In genomic region chr19:10235003-10235402, GRCh38 we compare ENCODE assay signal across 21 cellular contexts. TPM values are rescaled to one million over a fixed set of nuclear protein-coding genes. Genes with fewer than 3 reads are reported as not detected.
DNase-seq lines count a peak whose midpoint lies in the region; ATAC-seq, FAIRE-seq and TF ChIP-seq lines count a peak whose summit lies in the region.
"Had no signal": no experiment of that assay in that cellular context is flagged by ENCODE, and none has a peak within 500 bp of the region (broad histone marks: within the 10 kb centered on the region; RNA-seq: fewer than 3 reads in every experiment).

No MANE protein-coding gene starts in this region.

- H3K4me3 ChIP-seq in left ventricle myocardium inferior (no peak overlapping the region), right atrium auricular region (no peak overlapping the region), SU-DHL-6 (ENCODE audit: insufficient read depth, low read length, poor library complexity, severe bottlenecking) (no peak overlapping the region), HepG2 (replicated peaks in 1 of 3; ENCODE audit: insufficient read depth in 1 of 3, low read depth in 2 of 3, low read length in 3 of 3) (no peak overlapping the region), upper lobe of right lung (no peak overlapping the region)
- H3K4me3 ChIP-seq: SJCRH30 had no signal

- H3K4me2 ChIP-seq in SU-DHL-6 (ENCODE audit: low read depth, low read length, poor library complexity, severe bottlenecking) (peak overlapping the region; percentile 48), HepG2 (ENCODE audit: low read depth, low read length) (0 out of 2 replicates have a peak overlapping the region, but pooled peaks have one; percentile 23)

- H3K27ac ChIP-seq in left ventricle myocardium inferior (replicated peaks) (peak overlapping the region; percentile 84), right atrium auricular region (no peak overlapping the region), SU-DHL-6 (ENCODE audit: low read depth, low read length) (peak overlapping the region; percentile 100), HepG2 (ENCODE audit: extremely low read length, insufficient read depth, low read length) (no peak overlapping the region), upper lobe of right lung (peak overlapping the region; percentile 30)
- H3K27ac ChIP-seq: SJCRH30 had no signal

- no peaks in the 10 kb centered on the region for H3K9me2 ChIP-seq in SU-DHL-6 (replicated peaks; ENCODE audit: insufficient read depth, low read length)

- peaks cover 90% of the 10 kb centered on the region for H3F3A ChIP-seq in SU-DHL-6 (ENCODE audit: insufficient read depth)

- no peak for TF ChIP-seq POLR2A in HepG2 (IDR thresholded peaks at IDR 0.05; ENCODE audit: insufficient read depth in 1 of 2, low read depth in 2 of 2, low read length in 2 of 2)

- H3K36me3 ChIP-seq in left ventricle myocardium inferior (no peaks in the 10 kb centered on the region), right atrium auricular region (no peaks in the 10 kb centered on the region), SU-DHL-6 (ENCODE audit: low read length) (peaks cover 7% of the 10 kb centered on the region; the same call in 1 of the 2 replicates), HepG2 (replicated peaks in 1 of 2; ENCODE audit: control insufficient read depth in 1 of 2, insufficient read depth in 2 of 2, low read length in 2 of 2) (no peaks in the 10 kb centered on the region), upper lobe of right lung (no peaks in the 10 kb centered on the region)
- H3K36me3 ChIP-seq: SJCRH30 had no signal

- H3K79me2 ChIP-seq in SU-DHL-6 (ENCODE audit: insufficient read depth, low read length) (peaks cover 21% of the 10 kb centered on the region), HepG2 (ENCODE audit: insufficient read depth, low read length) (no peaks in the 10 kb centered on the region)

- no peak for DNase-seq in left ventricle myocardium inferior
- no peak for DNase-seq in right atrium auricular region (ENCODE audit: low spot score)
- peak; percentile 22 for DNase-seq in HepG2 (ENCODE audit: low spot score)
- no peak for DNase-seq in upper lobe of right lung
- DNase-seq in DMS79 treated with DMSO at 0.1 percent for 48 hours (lab: John Stamatoyannopoulos, UW) = no peak
- DNase-seq in sciatic nerve (ENCODE audit: low spot score) = no peak
- DNase-seq in left colon = no peak
- DNase-seq: activated T-cell treated with anti-CD3 and anti-CD28 coated beads, Interleukin-2, amount 50 U/mL, for 4 hours; amygdala; central memory CD4-positive, alpha-beta T cell; effector CD8-positive, alpha-beta T cell; kidney; MV-4-11; NCI-H2081 treated with DMSO at 0.1 percent for 48 hours; NCI-H524 treated with DMSO at 0.1 percent for 48 hours; occipital lobe; PC-3; SJCRH30; stimulated activated CD4-positive, alpha-beta T cell treated with anti-CD3 and anti-CD28 coated beads, Interleukin-2, amount 100 ng/mL, for 48 hours had no signal

- H3K27me3 ChIP-seq in left ventricle myocardium inferior (ENCODE audit: low read depth) (peaks cover 14% of the 10 kb centered on the region), right atrium auricular region (no peaks in the 10 kb centered on the region), SU-DHL-6 (ENCODE audit: low read length) (no peaks in the 10 kb centered on the region), HepG2 (ENCODE audit: control insufficient read depth in 1 of 2, insufficient read depth in 2 of 2, low read length in 2 of 2) (peaks cover 2 to 11% of the 10 kb centered on the region in 2 experiments; a peak in 4 of 5 replicates), upper lobe of right lung (no peaks in the 10 kb centered on the region)
- H3K27me3 ChIP-seq: SJCRH30 had no signal

- peak; percentile 67 for FAIRE-seq in HepG2 (lab: Jason Lieb, UNC)
- FAIRE-seq: H1, kidney had no signal

- WGBS in HepG2 (ENCODE audit: low lambda C conversion rate) = 11% methylated on average over 4 of the region's 4 CpGs

- H3K9ac ChIP-seq in SU-DHL-6 (ENCODE audit: low read length) (peak overlapping the region; percentile 53), HepG2 (ENCODE audit: insufficient read depth, low read depth, low read length) (no peak overlapping the region)

- no peak for TF ChIP-seq RAD21 in HepG2 (CRISPR knock-in tag; IDR thresholded peaks at IDR 0.05)

- H4K20me1 ChIP-seq in SU-DHL-6 (ENCODE audit: low read depth, low read length) (no peaks in the 10 kb centered on the region), HepG2 (ENCODE audit: insufficient read depth, low read length) (no peaks in the 10 kb centered on the region)

- TF ChIP-seq CTCF in left ventricle myocardium inferior (IDR thresholded peaks at IDR 0.05; ENCODE audit: borderline replicate concordance) (no peak), right atrium auricular region (IDR thresholded peaks at IDR 0.05) (no peak), SU-DHL-6 (IDR thresholded peaks at IDR 0.05; ENCODE audit: insufficient read depth, low read length, poor library complexity, severe bottlenecking) (no peak), HepG2 (CRISPR knock-in tag; IDR thresholded peaks at IDR 0.05) (no peak), upper lobe of right lung (IDR thresholded peaks at IDR 0.05) (no peak)

- H2AFZ ChIP-seq in SU-DHL-6 (ENCODE audit: low read depth, low read length, severe bottlenecking) = no peak overlapping the region
- no peak overlapping the region for H2AFZ ChIP-seq in HepG2 (ENCODE audit: low read length)

- intact Hi-C loops in left ventricle myocardium inferior (cut with micrococcal nuclease) = no loop called here
- intact Hi-C loops in HepG2 (cut with micrococcal nuclease; ENCODE audit: unreplicated experiment) = loop anchor here (5.0 kb wide), 1 partner anchor 43 kb away; the partner anchor contains the start of gene DNMT1
- intact Hi-C loops in upper lobe of right lung (cut with DNase I) = no loop called here
- intact Hi-C loops in sciatic nerve (cut with DNase I) = no loop called here
- intact Hi-C loops in left colon (cut with DNase I, micrococcal nuclease) = no loop called here

- in situ Hi-C loops in HepG2 (cut with HindIII; ENCODE audit: extremely low pct_ligation_motif_present, low pct_unique_long_range_greater_than_20kb) = loop anchor here (10.0 kb wide), 1 partner anchor 300 kb away; the partner anchor contains the start of gene OLFM2

- TF ChIP-seq EP300 in HepG2 (IDR thresholded peaks at IDR 0.05; ENCODE audit: low read depth in 2 of 2, low read length in 2 of 2) = no peak
- no peak for TF ChIP-seq EP300 in HepG2 (CRISPR knock-in tag; IDR thresholded peaks at IDR 0.05; ENCODE audit: borderline replicate concordance)

- CTCF ChIA-PET in HepG2 (lab: Yijun Ruan, JAX; ENCODE audit: low intra/inter-chr PET ratio, low total read pairs) = no interaction called here

- BruUV-seq in HepG2 (replicated peaks; lab: Mats Ljungman, UMichigan) = no TSS peak

- H3K4me1 ChIP-seq in left ventricle myocardium inferior (peaks cover 43% of the 10 kb centered on the region), right atrium auricular region (peaks cover 0 to 9% of the 10 kb centered on the region in 2 donors), HepG2 (ENCODE audit: insufficient read depth, low read length) (peaks cover 64% of the 10 kb centered on the region), upper lobe of right lung (peaks cover 34% of the 10 kb centered on the region)

- H3K9me3 ChIP-seq in left ventricle myocardium inferior (replicated peaks) = no peaks in the 10 kb centered on the region
- H3K9me3 ChIP-seq in right atrium auricular region = no peaks in the 10 kb centered on the region
- no peaks in the 10 kb centered on the region for H3K9me3 ChIP-seq in SU-DHL-6 (ENCODE audit: insufficient read depth, low read length)
- no peaks in the 10 kb centered on the region for H3K9me3 ChIP-seq in HepG2 (ENCODE audit: low read length)
- no peaks in the 10 kb centered on the region for H3K9me3 ChIP-seq in upper lobe of right lung
- H3K9me3 ChIP-seq: SJCRH30 had no signal

- POLR2A ChIA-PET in HepG2 (lab: Yijun Ruan, JAX) = interaction anchor here (0.7 to 1.0 kb wide), 3 partner anchors 8 to 17 kb away, joined by 3 to 7 read pairs (median 4); partner anchors contain the start of gene MRPL4

- no peak for ATAC-seq in HepG2
- no peak for ATAC-seq in upper lobe of right lung
- ATAC-seq in sciatic nerve = no peak
- ATAC-seq in left colon = no peak
- ATAC-seq: activated T-cell treated with anti-CD3 and anti-CD28 coated beads, Interleukin-2, amount 50 U/mL, for 4 hours; PC-3 had no signal

RNA-seq across cellular contexts. Expression of gene S1PR2, which starts 3.9 kb away (rescaled TPM):
- total RNA-seq in left ventricle myocardium inferior = 3.5 TPM
- total RNA-seq in right atrium auricular region = 10 to 100 TPM in 1 of 2 donors, 1 to 10 TPM in 1; 4.3 to 14.7 TPM
- 0.93 and 1.3 TPM in 2 replicates for total RNA-seq in HepG2 (2016; rRNA removed; fragmentation: Illumina TruSeq; extraction: Trizol)
- 0.26 and 0.51 TPM in 2 replicates for total RNA-seq in HepG2 (2016; cell fraction: cytosol; rRNA removed; fragmentation: Illumina TruSeq; extraction: Trizol; ENCODE audit: low read depth)
- 0.77 and 1.4 TPM in 2 replicates for total RNA-seq in HepG2 (2016; cell fraction: insoluble cytoplasmic fraction; rRNA removed; fragmentation: Illumina TruSeq; extraction: Trizol)
- 1.2 and 1.4 TPM in 2 replicates for total RNA-seq in HepG2 (2016; cell fraction: membrane; rRNA removed; fragmentation: Illumina TruSeq; extraction: Trizol)
- 0.66 and 1.0 TPM in 2 replicates for total RNA-seq in HepG2 (2016; cell fraction: nucleus; rRNA removed; fragmentation: Illumina TruSeq; extraction: Trizol)
- polyA plus RNA-seq in HepG2 (2011; rRNA removed) = 0.91 and 1.2 TPM in 2 replicates
- 1.1 and 1.2 TPM in 2 replicates for polyA plus RNA-seq in HepG2 (2011; cell fraction: cytosol; rRNA removed)
- polyA plus RNA-seq in HepG2 (2011; cell fraction: nucleus; rRNA removed) = 0.51 and 0.69 TPM in 2 replicates
- polyA plus RNA-seq in HepG2 (2012) = 0.59 and 0.71 TPM in 2 replicates
- 0.19 and 0.20 TPM in 2 replicates for polyA plus RNA-seq in HepG2 (2016; cell fraction: cytosol; fragmentation: Illumina TruSeq; extraction: Trizol; ENCODE audit: low read depth)
- polyA plus RNA-seq in HepG2 (2016; cell fraction: insoluble cytoplasmic fraction; fragmentation: Illumina TruSeq; extraction: Trizol; ENCODE audit: low read depth) = 0.53 and 0.66 TPM in 2 replicates
- polyA plus RNA-seq in HepG2 (2016; cell fraction: membrane; fragmentation: Illumina TruSeq; extraction: Trizol; ENCODE audit: low read depth) = 0.55 and 0.86 TPM in 2 replicates
- 1.1 and 1.4 TPM in 2 replicates for polyA plus RNA-seq in HepG2 (2016; cell fraction: nucleus; fragmentation: Illumina TruSeq; extraction: Trizol; ENCODE audit: insufficient read depth, low read depth)
- 10.2 and 10.5 TPM in 2 replicates for polyA minus RNA-seq in HepG2 (2011; rRNA and poly(A)+ RNA removed; ENCODE audit: low replicate concordance)
- polyA minus RNA-seq in HepG2 (2011; cell fraction: cytosol; rRNA and poly(A)+ RNA removed) = 2.3 and 2.4 TPM in 2 replicates
- polyA minus RNA-seq in HepG2 (2011; cell fraction: nucleus; rRNA and poly(A)+ RNA removed) = 0.77 and 0.99 TPM in 2 replicates
- 21.7 TPM for total RNA-seq in upper lobe of right lung
- 15.9 TPM for total RNA-seq in sciatic nerve
- 1 to 10 TPM; 2.3 to 5.2 TPM for total RNA-seq in left colon

RNA-seq across cellular contexts. Expression of gene MRPL4, which starts 17.0 kb away (rescaled TPM):
- total RNA-seq in left ventricle myocardium inferior = 77.0 TPM
- 10 to 100 TPM; 75.9 to 86.3 TPM for total RNA-seq in right atrium auricular region
- total RNA-seq in HepG2 (2016; rRNA removed; fragmentation: Illumina TruSeq; extraction: Trizol) = 36.7 and 40.6 TPM in 2 replicates
- 27.9 and 28.7 TPM in 2 replicates for total RNA-seq in HepG2 (2016; cell fraction: cytosol; rRNA removed; fragmentation: Illumina TruSeq; extraction: Trizol; ENCODE audit: low read depth)
- total RNA-seq in HepG2 (2016; cell fraction: insoluble cytoplasmic fraction; rRNA removed; fragmentation: Illumina TruSeq; extraction: Trizol) = 31.8 and 42.1 TPM in 2 replicates
- 31.0 and 33.7 TPM in 2 replicates for total RNA-seq in HepG2 (2016; cell fraction: membrane; rRNA removed; fragmentation: Illumina TruSeq; extraction: Trizol)
- total RNA-seq in HepG2 (2016; cell fraction: nucleus; rRNA removed; fragmentation: Illumina TruSeq; extraction: Trizol) = 19.4 and 26.7 TPM in 2 replicates
- polyA plus RNA-seq in HepG2 (2011; rRNA removed) = 42.5 and 45.4 TPM in 2 replicates
- 43.4 and 60.6 TPM in 2 replicates for polyA plus RNA-seq in HepG2 (2011; cell fraction: cytosol; rRNA removed)
- polyA plus RNA-seq in HepG2 (2011; cell fraction: nucleus; rRNA removed) = 90.6 and 101 TPM in 2 replicates
- polyA plus RNA-seq in HepG2 (2012) = 32.0 and 46.2 TPM in 2 replicates
- polyA plus RNA-seq in HepG2 (2016; cell fraction: cytosol; fragmentation: Illumina TruSeq; extraction: Trizol; ENCODE audit: low read depth) = 69.8 and 81.5 TPM in 2 replicates
- polyA plus RNA-seq in HepG2 (2016; cell fraction: insoluble cytoplasmic fraction; fragmentation: Illumina TruSeq; extraction: Trizol; ENCODE audit: low read depth) = 76.0 and 88.0 TPM in 2 replicates
- 72.3 and 74.6 TPM in 2 replicates for polyA plus RNA-seq in HepG2 (2016; cell fraction: membrane; fragmentation: Illumina TruSeq; extraction: Trizol; ENCODE audit: low read depth)
- polyA plus RNA-seq in HepG2 (2016; cell fraction: nucleus; fragmentation: Illumina TruSeq; extraction: Trizol; ENCODE audit: insufficient read depth, low read depth) = 80.4 and 81.9 TPM in 2 replicates
- polyA minus RNA-seq in HepG2 (2011; rRNA and poly(A)+ RNA removed; ENCODE audit: low replicate concordance) = 34.7 and 41.5 TPM in 2 replicates
- 14.2 and 20.8 TPM in 2 replicates for polyA minus RNA-seq in HepG2 (2011; cell fraction: cytosol; rRNA and poly(A)+ RNA removed)
- 15.0 and 15.5 TPM in 2 replicates for polyA minus RNA-seq in HepG2 (2011; cell fraction: nucleus; rRNA and poly(A)+ RNA removed)
- total RNA-seq in upper lobe of right lung = 41.5 TPM
- 29.3 TPM for total RNA-seq in sciatic nerve
- 10 to 100 TPM; 43.5 to 61.9 TPM for total RNA-seq in left colon

RNA-seq across cellular contexts. Expression of gene ICAM1, which starts 35.9 kb away (rescaled TPM):
- 7.1 TPM for total RNA-seq in left ventricle myocardium inferior
- total RNA-seq in right atrium auricular region = 10 to 100 TPM; 15.2 to 24.4 TPM
- 12.8 and 37.9 TPM in 2 replicates for total RNA-seq in HepG2 (2016; rRNA removed; fragmentation: Illumina TruSeq; extraction: Trizol)
- total RNA-seq in HepG2 (2016; cell fraction: cytosol; rRNA removed; fragmentation: Illumina TruSeq; extraction: Trizol; ENCODE audit: low read depth) = 2.8 and 3.4 TPM in 2 replicates
- 11.2 and 38.7 TPM in 2 replicates for total RNA-seq in HepG2 (2016; cell fraction: insoluble cytoplasmic fraction; rRNA removed; fragmentation: Illumina TruSeq; extraction: Trizol)
- total RNA-seq in HepG2 (2016; cell fraction: membrane; rRNA removed; fragmentation: Illumina TruSeq; extraction: Trizol) = 6.9 and 8.2 TPM in 2 replicates
- 36.6 and 43.7 TPM in 2 replicates for total RNA-seq in HepG2 (2016; cell fraction: nucleus; rRNA removed; fragmentation: Illumina TruSeq; extraction: Trizol)
- 98.4 and 153 TPM in 2 replicates for polyA plus RNA-seq in HepG2 (2011; rRNA removed)
- polyA plus RNA-seq in HepG2 (2011; cell fraction: cytosol; rRNA removed) = 88.6 and 125 TPM in 2 replicates
- 70.4 and 93.5 TPM in 2 replicates for polyA plus RNA-seq in HepG2 (2011; cell fraction: nucleus; rRNA removed)
- 31.4 and 71.9 TPM in 2 replicates for polyA plus RNA-seq in HepG2 (2012)
- polyA plus RNA-seq in HepG2 (2016; cell fraction: cytosol; fragmentation: Illumina TruSeq; extraction: Trizol; ENCODE audit: low read depth) = 2.4 and 2.5 TPM in 2 replicates
- polyA plus RNA-seq in HepG2 (2016; cell fraction: insoluble cytoplasmic fraction; fragmentation: Illumina TruSeq; extraction: Trizol; ENCODE audit: low read depth) = 12.7 and 15.7 TPM in 2 replicates
- polyA plus RNA-seq in HepG2 (2016; cell fraction: membrane; fragmentation: Illumina TruSeq; extraction: Trizol; ENCODE audit: low read depth) = 4.6 and 5.2 TPM in 2 replicates
- 75.8 and 77.2 TPM in 2 replicates for polyA plus RNA-seq in HepG2 (2016; cell fraction: nucleus; fragmentation: Illumina TruSeq; extraction: Trizol; ENCODE audit: insufficient read depth, low read depth)
- polyA minus RNA-seq in HepG2 (2011; rRNA and poly(A)+ RNA removed; ENCODE audit: low replicate concordance) = 19.2 and 165 TPM in 2 replicates
- polyA minus RNA-seq in HepG2 (2011; cell fraction: cytosol; rRNA and poly(A)+ RNA removed) = 97.0 and 140 TPM in 2 replicates
- 31.8 and 54.1 TPM in 2 replicates for polyA minus RNA-seq in HepG2 (2011; cell fraction: nucleus; rRNA and poly(A)+ RNA removed)
- total RNA-seq in upper lobe of right lung = 245 TPM
- 30.7 TPM for total RNA-seq in sciatic nerve
- 1 to 10 TPM; 7.7 to 8.7 TPM for total RNA-seq in left colon

RNA-seq across cellular contexts. Expression of gene DNMT1, which starts 40.2 kb away (rescaled TPM):
- 23.9 TPM for total RNA-seq in left ventricle myocardium inferior
- 10 to 100 TPM; 17.2 to 27.7 TPM for total RNA-seq in right atrium auricular region
- 71.3 and 91.1 TPM in 2 replicates for total RNA-seq in HepG2 (2016; rRNA removed; fragmentation: Illumina TruSeq; extraction: Trizol)
- 19.2 and 22.3 TPM in 2 replicates for total RNA-seq in HepG2 (2016; cell fraction: cytosol; rRNA removed; fragmentation: Illumina TruSeq; extraction: Trizol; ENCODE audit: low read depth)
- total RNA-seq in HepG2 (2016; cell fraction: insoluble cytoplasmic fraction; rRNA removed; fragmentation: Illumina TruSeq; extraction: Trizol) = 56.4 and 79.8 TPM in 2 replicates
- 22.8 and 25.9 TPM in 2 replicates for total RNA-seq in HepG2 (2016; cell fraction: membrane; rRNA removed; fragmentation: Illumina TruSeq; extraction: Trizol)
- total RNA-seq in HepG2 (2016; cell fraction: nucleus; rRNA removed; fragmentation: Illumina TruSeq; extraction: Trizol) = 75.7 and 86.8 TPM in 2 replicates
- 24.5 and 31.2 TPM in 2 replicates for polyA plus RNA-seq in HepG2 (2011; rRNA removed)
- polyA plus RNA-seq in HepG2 (2011; cell fraction: cytosol; rRNA removed) = 8.4 and 10.3 TPM in 2 replicates
- polyA plus RNA-seq in HepG2 (2011; cell fraction: nucleus; rRNA removed) = 93.5 and 117 TPM in 2 replicates
- polyA plus RNA-seq in HepG2 (2012) = 44.7 and 63.7 TPM in 2 replicates
- polyA plus RNA-seq in HepG2 (2016; cell fraction: cytosol; fragmentation: Illumina TruSeq; extraction: Trizol; ENCODE audit: low read depth) = 4.3 and 4.9 TPM in 2 replicates
- 51.8 and 69.6 TPM in 2 replicates for polyA plus RNA-seq in HepG2 (2016; cell fraction: insoluble cytoplasmic fraction; fragmentation: Illumina TruSeq; extraction: Trizol; ENCODE audit: low read depth)
- 11.8 and 13.3 TPM in 2 replicates for polyA plus RNA-seq in HepG2 (2016; cell fraction: membrane; fragmentation: Illumina TruSeq; extraction: Trizol; ENCODE audit: low read depth)
- polyA plus RNA-seq in HepG2 (2016; cell fraction: nucleus; fragmentation: Illumina TruSeq; extraction: Trizol; ENCODE audit: insufficient read depth, low read depth) = 227 and 231 TPM in 2 replicates
- 52.1 and 125 TPM in 2 replicates for polyA minus RNA-seq in HepG2 (2011; rRNA and poly(A)+ RNA removed; ENCODE audit: low replicate concordance)
- 28.0 and 28.5 TPM in 2 replicates for polyA minus RNA-seq in HepG2 (2011; cell fraction: cytosol; rRNA and poly(A)+ RNA removed)
- polyA minus RNA-seq in HepG2 (2011; cell fraction: nucleus; rRNA and poly(A)+ RNA removed) = 40.2 and 40.9 TPM in 2 replicates
- 72.1 TPM for total RNA-seq in upper lobe of right lung
- total RNA-seq in sciatic nerve = 70.8 TPM
- 10 to 100 TPM; 31.6 to 48.7 TPM for total RNA-seq in left colon

RNA-seq across cellular contexts. Expression of gene ICAM4, which starts 51.8 kb away (rescaled TPM):
- total RNA-seq in left ventricle myocardium inferior = 0.36 TPM
- total RNA-seq in right atrium auricular region = under 1 TPM in 1 of 2 donors, not detected in 1; 0.55 TPM
- 1.5 and 2.9 TPM in 2 replicates for total RNA-seq in HepG2 (2016; rRNA removed; fragmentation: Illumina TruSeq; extraction: Trizol)
- total RNA-seq in HepG2 (2016; cell fraction: cytosol; rRNA removed; fragmentation: Illumina TruSeq; extraction: Trizol; ENCODE audit: low read depth) = 1.1 and 1.9 TPM in 2 replicates
- total RNA-seq in HepG2 (2016; cell fraction: insoluble cytoplasmic fraction; rRNA removed; fragmentation: Illumina TruSeq; extraction: Trizol) = 1.0 and 3.0 TPM in 2 replicates
- 1.7 and 2.0 TPM in 2 replicates for total RNA-seq in HepG2 (2016; cell fraction: membrane; rRNA removed; fragmentation: Illumina TruSeq; extraction: Trizol)
- total RNA-seq in HepG2 (2016; cell fraction: nucleus; rRNA removed; fragmentation: Illumina TruSeq; extraction: Trizol) = 1.6 and 2.6 TPM in 2 replicates
- 3.1 and 4.0 TPM in 2 replicates for polyA plus RNA-seq in HepG2 (2011; rRNA removed)
- polyA plus RNA-seq in HepG2 (2011; cell fraction: cytosol; rRNA removed) = 3.1 and 6.6 TPM in 2 replicates
- 2.1 and 3.1 TPM in 2 replicates for polyA plus RNA-seq in HepG2 (2011; cell fraction: nucleus; rRNA removed)
- 2.3 and 2.5 TPM in 2 replicates for polyA plus RNA-seq in HepG2 (2012)
- polyA plus RNA-seq in HepG2 (2016; cell fraction: cytosol; fragmentation: Illumina TruSeq; extraction: Trizol; ENCODE audit: low read depth) = 1.4 and 1.9 TPM in 2 replicates
- polyA plus RNA-seq in HepG2 (2016; cell fraction: insoluble cytoplasmic fraction; fragmentation: Illumina TruSeq; extraction: Trizol; ENCODE audit: low read depth) = 1.4 and 1.6 TPM in 2 replicates
- 1.5 and 1.8 TPM in 2 replicates for polyA plus RNA-seq in HepG2 (2016; cell fraction: membrane; fragmentation: Illumina TruSeq; extraction: Trizol; ENCODE audit: low read depth)
- polyA plus RNA-seq in HepG2 (2016; cell fraction: nucleus; fragmentation: Illumina TruSeq; extraction: Trizol; ENCODE audit: insufficient read depth, low read depth) = 3.3 and 3.9 TPM in 2 replicates
- polyA minus RNA-seq in HepG2 (2011; rRNA and poly(A)+ RNA removed; ENCODE audit: low replicate concordance) = 0.09 and 3.3 TPM in 2 replicates
- 1.6 and 2.0 TPM in 2 replicates for polyA minus RNA-seq in HepG2 (2011; cell fraction: cytosol; rRNA and poly(A)+ RNA removed)
- 1.7 and 2.4 TPM in 2 replicates for polyA minus RNA-seq in HepG2 (2011; cell fraction: nucleus; rRNA and poly(A)+ RNA removed)
- 11.1 TPM for total RNA-seq in upper lobe of right lung
- total RNA-seq in sciatic nerve = not detected
- total RNA-seq in left colon = under 1 TPM in 1 of 2 donors, not detected in 1; 0.53 TPM
- total RNA-seq: PC-3 had no signal

Comparison
In these comparisons a context has a peak if more than half of its experiments do, and no peak if none do; other contexts are left out.
1. H3K27ac ChIP-seq: peak in left ventricle myocardium inferior (single experiment), SU-DHL-6 (single experiment) and upper lobe of right lung (single experiment); none in right atrium auricular region (0 of 2) and HepG2 (single experiment).